18 cellular contexts compared by ENCODE assay signal in the genomic region with DNA sequence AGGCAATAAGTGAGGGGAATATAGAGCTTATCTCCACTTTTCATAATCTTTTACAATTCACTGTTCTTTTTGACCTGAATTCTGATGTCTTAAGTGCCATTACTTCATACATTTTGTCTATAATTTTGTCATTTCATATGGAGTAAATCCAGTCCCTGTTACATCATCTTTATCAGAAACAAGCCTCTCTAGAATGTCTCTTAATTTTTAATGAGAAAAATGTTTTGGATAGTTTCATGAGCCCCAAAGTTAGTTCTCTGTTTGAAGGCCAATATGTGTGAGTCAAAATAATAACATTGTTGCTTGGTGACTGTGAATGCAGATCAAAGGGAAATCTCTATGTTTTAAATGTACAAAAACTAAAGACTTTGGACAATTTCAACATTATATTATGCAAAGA.
"Had no signal": no experiment of that assay in that cellular context is flagged by ENCODE, and none has a peak within 500 bp of the region (broad histone marks: within the 10 kb centered on the region; RNA-seq: fewer than 3 reads in every experiment).

No MANE protein-coding gene starts in this region.

- H3K9me3 ChIP-seq: pancreas, sigmoid colon had no signal

- H3K4me3 ChIP-seq: dorsolateral prefrontal cortex, left lung, neural progenitor cell, pancreas, sigmoid colon had no signal

- H3K4me2 ChIP-seq: neural progenitor cell had no signal

- H3K27ac ChIP-seq: dorsolateral prefrontal cortex, left lung, neural progenitor cell, pancreas, sigmoid colon had no signal

- DNase-seq: activated B cell treated with CpG ODN at 0.5 μM for 24 hours; activated CD4-positive, alpha-beta T cell treated with anti-CD3 and anti-CD28 coated beads for 48 hours; activated CD8-positive, alpha-beta memory T cell treated with anti-CD3 and anti-CD28 coated beads, Interleukin-2, amount 50 U/mL, for 4 hours; activated CD8-positive, alpha-beta T cell treated with anti-CD3 and anti-CD28 coated beads, Interleukin-2, amount 10 ng/mL, durations not matched to agents 7 days and 5 days; activated gamma-delta T cell treated with Interleukin-2 at 50 U/mL for 16 hours; activated T-cell treated with anti-CD3 and anti-CD28 coated beads, Interleukin-2, amount 50 U/mL, for 72 hours; dorsolateral prefrontal cortex; endodermal cell; hippocampal formation; kidney; left lung; mammary epithelial cell; naive B cell; pancreas; sigmoid colon; T-helper 2 cell had no signal

- H3K4me1 ChIP-seq: left lung, neural progenitor cell, pancreas, sigmoid colon had no signal

- H3K36me3 ChIP-seq: left lung, neural progenitor cell, pancreas, sigmoid colon had no signal

- ATAC-seq: activated CD8-positive, alpha-beta T cell treated with anti-CD3 and anti-CD28 coated beads, Interleukin-2, amount 10 ng/mL, durations not matched to agents 7 days and 5 days; activated T-cell treated with anti-CD3 and anti-CD28 coated beads, Interleukin-2, amount 50 U/mL, for 72 hours; left lung; pancreas; stimulated activated effector memory CD8-positive, alpha-beta T cell treated with anti-CD3 and anti-CD28 coated beads, Interleukin-12 subunit alpha, Interleukin-12 subunit beta, amount 100 ng/mL, for 72 hours had no signal

- H3K27me3 ChIP-seq: dorsolateral prefrontal cortex, left lung, neural progenitor cell, pancreas, sigmoid colon had no signal

- H2AFZ ChIP-seq: neural progenitor cell had no signal
